ENCODE assay signal across 10 cellular contexts in genomic region chr1:210347112-210347511, GRCh38. TPM values are rescaled to one million over a fixed set of nuclear protein-coding genes. Genes with fewer than 3 reads are reported as not detected.
DNase-seq lines count a peak whose midpoint lies in the region; ATAC-seq and TF ChIP-seq lines count a peak whose summit lies in the region.
"Had no signal": no experiment of that assay in that cellular context is flagged by ENCODE, and none has a peak within 500 bp of the region (broad histone marks: within the 10 kb centered on the region; RNA-seq: fewer than 3 reads in every experiment).

No MANE protein-coding gene starts in this region.

- TF ChIP-seq CTCF in epithelial cell of esophagus (IDR thresholded peaks at IDR 0.05; ENCODE audit: insufficient read depth, low read depth, low read length, missing control alignments) = no peak

- ATAC-seq in GM18909 (IDR thresholded peaks at IDR 0.05; ENCODE audit: poor library complexity, unreplicated experiment) (peak; percentile 45), GM21737 (IDR thresholded peaks at IDR 0.05; ENCODE audit: unreplicated experiment) (no peak)

- H3K4me3 ChIP-seq in epithelial cell of esophagus (ENCODE audit: low read length) = no peak overlapping the region
- H3K4me3 ChIP-seq: cardiac muscle cell had no signal

- DNase-seq in DMS53 (lab: John Stamatoyannopoulos, UW) (peak; percentile 71), HT1080 (ENCODE audit: low read depth) (peak; percentile 60), epithelial cell of esophagus (ENCODE audit: low read depth) (peak; percentile 25), NCI-H774 (lab: John Stamatoyannopoulos, UW) (no peak), SW480 (ENCODE audit: low spot score) (no peak), NCI-H2196 (lab: John Stamatoyannopoulos, UW; ENCODE audit: unreplicated experiment) (no peak)
- DNase-seq: NCI-H1417 had no signal

RNA-seq across cellular contexts. Expression of gene HHAT, which starts 18.4 kb away (rescaled TPM):
- total RNA-seq in HT1080 (2014; rRNA removed; shearing (Covaris generic)) = 6.2 and 8.1 TPM in 2 replicates
- 6.2 and 6.9 TPM in 2 replicates for polyA plus RNA-seq in HT1080 (2015; cell fraction: cytosol; rRNA removed)
- polyA plus RNA-seq in HT1080 (2015; cell fraction: nucleus; rRNA removed) = 4.3 and 6.1 TPM in 2 replicates

Comparison
In these comparisons a context has a peak if more than half of its experiments do, and no peak if none do; other contexts are left out.
1. DNase-seq: peak in DMS53 (single experiment), HT1080 (single experiment) and epithelial cell of esophagus (single experiment); none in NCI-H774 (single experiment), SW480 (single experiment) and NCI-H2196 (single experiment).